11 cellular contexts compared by ENCODE assay signal in the genomic region with DNA sequence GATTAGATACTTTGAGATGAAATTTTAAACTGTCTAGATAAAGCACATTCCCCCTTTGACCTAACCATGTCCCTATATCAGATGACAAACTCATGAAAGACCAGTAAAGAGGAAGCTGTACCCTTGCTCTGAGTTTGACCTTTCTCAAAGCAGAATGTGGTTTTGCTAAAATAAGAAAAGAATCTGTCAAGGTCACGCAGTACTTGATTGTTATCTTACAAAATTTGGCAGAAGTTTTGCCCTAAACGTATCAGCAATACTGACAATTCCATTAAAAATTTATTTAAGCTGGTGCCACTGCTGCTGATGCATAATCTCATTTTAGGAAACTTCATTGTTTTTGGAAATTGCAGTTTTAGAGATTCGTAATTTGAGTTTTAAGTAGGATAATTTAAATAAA. TPM values are rescaled to one million over a fixed set of nuclear protein-coding genes. Genes with fewer than 3 reads are reported as not detected.
DNase-seq lines count a peak whose midpoint lies in the region; ATAC-seq lines count a peak whose summit lies in the region.
"Had no signal": no experiment of that assay in that cellular context is flagged by ENCODE, and none has a peak within 500 bp of the region (broad histone marks: within the 10 kb centered on the region; RNA-seq: fewer than 3 reads in every experiment).

No MANE protein-coding gene starts in this region.

- H3K4me3 ChIP-seq in CD4-positive, CD25-positive, alpha-beta regulatory T cell (ENCODE audit: low read depth, low read length) = peak overlapping the region; percentile 1
- H3K4me3 ChIP-seq in MG63 = no peak overlapping the region
- H3K4me3 ChIP-seq in neuronal stem cell (ENCODE audit: low read length in 2 of 2) = no peak overlapping the region

- H3K79me1 ChIP-seq in neuronal stem cell (ENCODE audit: low read depth, low read length) = no peaks in the 10 kb centered on the region

- no peak overlapping the region for H3K27ac ChIP-seq in CD4-positive, CD25-positive, alpha-beta regulatory T cell (ENCODE audit: insufficient read depth, low read length, poor library complexity, severe bottlenecking)
- H3K27ac ChIP-seq in neuronal stem cell (replicated peaks; ENCODE audit: low read length) = no peak overlapping the region

- H3K23ac ChIP-seq in neuronal stem cell (ENCODE audit: low read depth, low read length, poor library complexity) = no peak overlapping the region

- no peak overlapping the region for H3K4me3 Mint-ChIP-seq in CD4-positive, CD25-positive, alpha-beta regulatory T cell
- H3K4me3 Mint-ChIP-seq: B cell; T-helper 1 cell treated with Interleukin-12 subunit alpha and Interleukin-12 subunit beta and Interleukin-4 antibody, amounts not matched to agents 30 μg/mL and 1 μg/mL, for 36 hours had no signal

- H2BK120ac ChIP-seq in neuronal stem cell (ENCODE audit: low read depth, low read length) = no peak overlapping the region

- H3K9me3 ChIP-seq in CD4-positive, CD25-positive, alpha-beta regulatory T cell (ENCODE audit: control insufficient read depth in 2 of 2, low read length in 2 of 2) = no peaks in the 10 kb centered on the region
- H3K9me3 ChIP-seq in MG63 (peaks cover 2% of the 10 kb centered on the region; the same call in 1 of the 2 replicates), neuronal stem cell (replicated peaks in 1 of 2; ENCODE audit: control insufficient read depth in 2 of 2, insufficient read depth in 1 of 2, low read depth in 1 of 2, low read length in 2 of 2) (peaks cover 2% of the 10 kb centered on the region in 2 donors)

- H3K4me1 ChIP-seq in CD4-positive, CD25-positive, alpha-beta regulatory T cell (ENCODE audit: control insufficient read depth, insufficient read depth, low read length, poor library complexity, severe bottlenecking) = peaks cover 5% of the 10 kb centered on the region
- no peaks in the 10 kb centered on the region for H3K4me1 ChIP-seq in neuronal stem cell (ENCODE audit: control insufficient read depth in 2 of 2, insufficient read depth in 1 of 2, low read depth in 1 of 2, low read length in 2 of 2)

- no peaks in the 10 kb centered on the region for H3K27me3 ChIP-seq in CD4-positive, CD25-positive, alpha-beta regulatory T cell (ENCODE audit: control insufficient read depth, insufficient read depth, low read length)
- H3K27me3 ChIP-seq in MG63 = peaks cover 3% of the 10 kb centered on the region; the same call in 1 of the 2 replicates
- H3K27me3 ChIP-seq in neuronal stem cell (ENCODE audit: control insufficient read depth in 3 of 3, insufficient read depth in 3 of 3, low read depth in 1 of 3, low read length in 3 of 3) = peaks cover 0 to 4% (median 0%) of the 10 kb centered on the region in 3 experiments

- DNase-seq in CD4-positive, CD25-positive, alpha-beta regulatory T cell = peak in 1 of 3 donors; percentile 36
- DNase-seq in OCI-M1 (lab: John Stamatoyannopoulos, UW) (peak; percentile 91), MG63 (no peak), neuronal stem cell (ENCODE audit: low spot score) (no peak)
- no peak for DNase-seq in stimulated activated CD4-positive, alpha-beta T cell treated with anti-CD3 and anti-CD28 coated beads, Interleukin-4, amount 100 ng/mL, for 24 hours
- no peak for DNase-seq in activated CD4-positive, CD25-positive, alpha-beta regulatory T cell treated with anti-CD3 and anti-CD28 coated beads, Interleukin-2, amount 50 U/mL, for 72 hours
- DNase-seq: retina had no signal

- H2AK5ac ChIP-seq in neuronal stem cell (ENCODE audit: low read depth, low read length) = no peak overlapping the region

- ATAC-seq in CD4-positive, CD25-positive, alpha-beta regulatory T cell (ENCODE audit: low read depth in 2 of 2) = no peak
- ATAC-seq in GM19395 (IDR thresholded peaks at IDR 0.05; ENCODE audit: unreplicated experiment) = peak; percentile 87
- peak; percentile 72 for ATAC-seq in HG03064 (IDR thresholded peaks at IDR 0.05; ENCODE audit: low read depth, unreplicated experiment)

- H3K27me3 Mint-ChIP-seq in CD4-positive, CD25-positive, alpha-beta regulatory T cell = no peaks in the 10 kb centered on the region

- H3K36me3 Mint-ChIP-seq in CD4-positive, CD25-positive, alpha-beta regulatory T cell = no peaks in the 10 kb centered on the region

- H3K4ac ChIP-seq in neuronal stem cell (ENCODE audit: low read length) = no peak overlapping the region

- H3K36me3 ChIP-seq in CD4-positive, CD25-positive, alpha-beta regulatory T cell (ENCODE audit: control insufficient read depth, insufficient read depth, low read length) = no peaks in the 10 kb centered on the region
- no peaks in the 10 kb centered on the region for H3K36me3 ChIP-seq in MG63
- H3K36me3 ChIP-seq in neuronal stem cell (replicated peaks in 1 of 2; ENCODE audit: control insufficient read depth in 2 of 2, insufficient read depth in 2 of 2, low read length in 2 of 2) = no peaks in the 10 kb centered on the region

- peaks cover 0 to 1% (median 0%) of the 10 kb centered on the region in 7 donors for H3K9me3 Mint-ChIP-seq in CD4-positive, CD25-positive, alpha-beta regulatory T cell

- 100% methylated on average over 1 of the region's 3 CpGs for WGBS in neuronal stem cell (ENCODE audit: extremely low coverage in 2 of 2, insufficient read length in 2 of 2, insufficient replicate concordance in 1 of 2), 2 donors

- no peak overlapping the region for H3K14ac ChIP-seq in neuronal stem cell (ENCODE audit: low read length)

- H2BK5ac ChIP-seq in neuronal stem cell (ENCODE audit: low read length) = no peak overlapping the region

- H3K4me1 Mint-ChIP-seq in CD4-positive, CD25-positive, alpha-beta regulatory T cell = peaks cover 10 to 34% (median 22%) of the 10 kb centered on the region in 4 donors

- no peak overlapping the region for H4K8ac ChIP-seq in neuronal stem cell (ENCODE audit: low read depth, low read length)

- no peak overlapping the region for H2BK15ac ChIP-seq in neuronal stem cell (ENCODE audit: low read length)

- no peak overlapping the region for H3K18ac ChIP-seq in neuronal stem cell (ENCODE audit: low read length)

- no peak overlapping the region for H2AFZ ChIP-seq in neuronal stem cell (ENCODE audit: low read length)

- H2BK12ac ChIP-seq in neuronal stem cell (ENCODE audit: low read length) = no peak overlapping the region

- no peak overlapping the region for H3K9ac ChIP-seq in neuronal stem cell (ENCODE audit: low read depth, low read length, poor library complexity)

- H3K4me2 ChIP-seq in neuronal stem cell (ENCODE audit: insufficient read depth, low read length, poor library complexity, severe bottlenecking) = no peak overlapping the region

- H3K27ac Mint-ChIP-seq in CD4-positive, CD25-positive, alpha-beta regulatory T cell = peak overlapping the region in 1 of 3 donors; percentile 10
- H3K27ac Mint-ChIP-seq: B cell; T-helper 1 cell treated with Interleukin-12 subunit alpha and Interleukin-12 subunit beta and Interleukin-4 antibody, amounts not matched to agents 30 μg/mL and 1 μg/mL, for 36 hours had no signal

- H4K91ac ChIP-seq in neuronal stem cell (ENCODE audit: low read depth, low read length, poor library complexity) = no peak overlapping the region

RNA-seq across cellular contexts. Expression of a gene that starts 31.2 kb away (rescaled TPM):
- 46.8 TPM for total RNA-seq in CD4-positive, CD25-positive, alpha-beta regulatory T cell
- polyA plus RNA-seq in CD4-positive, CD25-positive, alpha-beta regulatory T cell = 10 to 100 TPM; 47.5 to 75.2 (median 51.4) TPM
- 13.7 and 21.1 TPM in 2 replicates for total RNA-seq in MG63 (2014; rRNA removed; shearing (Covaris generic); ENCODE audit: low replicate concordance)
- polyA plus RNA-seq in neuronal stem cell (2013, experiment 1 of 2) = 10.8 TPM
- 10.4 TPM for polyA plus RNA-seq in neuronal stem cell (2013, experiment 2 of 2)

RNA-seq across cellular contexts. Expression of a gene that starts 32.0 kb away (rescaled TPM):
- total RNA-seq in CD4-positive, CD25-positive, alpha-beta regulatory T cell = 124 TPM
- 10 to 100 TPM; 59.6 to 81.3 (median 69.9) TPM for polyA plus RNA-seq in CD4-positive, CD25-positive, alpha-beta regulatory T cell
- total RNA-seq in MG63 (2014; rRNA removed; shearing (Covaris generic); ENCODE audit: low replicate concordance) = 30.5 and 34.1 TPM in 2 replicates
- 38.1 TPM for polyA plus RNA-seq in neuronal stem cell (2013, experiment 1 of 2)
- 38.5 TPM for polyA plus RNA-seq in neuronal stem cell (2013, experiment 2 of 2)

Comparison
In these comparisons a context has a peak if more than half of its experiments do, and no peak if none do; other contexts are left out.
1. ATAC-seq: peak in GM19395 (single experiment) and HG03064 (single experiment); none in CD4-positive, CD25-positive, alpha-beta regulatory T cell (0 of 2).